In the genomic region with DNA sequence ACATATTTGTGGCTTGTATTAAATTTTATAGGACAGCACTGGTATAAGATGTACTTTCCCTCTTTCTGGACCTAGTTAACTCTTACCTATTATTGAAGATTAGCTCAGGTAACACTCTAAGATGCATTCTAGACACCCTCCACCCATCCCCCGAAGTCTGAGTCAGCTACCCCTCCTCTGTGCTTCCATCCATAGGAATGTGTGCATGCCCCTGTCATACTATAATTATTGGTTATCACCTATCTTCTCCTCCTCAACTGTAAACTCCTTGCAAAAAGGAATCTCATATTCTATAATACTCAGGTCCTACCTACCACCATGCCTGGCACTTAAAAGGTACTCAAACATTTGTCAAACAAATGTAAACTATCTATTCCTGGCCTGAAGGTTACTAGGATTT, we compare ENCODE assay signal across 19 cellular contexts. TPM values are rescaled to one million over a fixed set of nuclear protein-coding genes. Genes with fewer than 3 reads are reported as not detected.
DNase-seq lines count a peak whose midpoint lies in the region; ATAC-seq, FAIRE-seq and TF ChIP-seq lines count a peak whose summit lies in the region.
"Had no signal": no experiment of that assay in that cellular context is flagged by ENCODE, and none has a peak within 500 bp of the region (broad histone marks: within the 10 kb centered on the region; RNA-seq: fewer than 3 reads in every experiment).

No MANE protein-coding gene starts in this region.

- TF ChIP-seq CTCF in IMR-90 (conservative IDR thresholded peaks at IDR 0.05; ENCODE audit: low read depth, low read length) (no peak), bronchial epithelial cell (IDR thresholded peaks at IDR 0.05; ENCODE audit: insufficient read depth, low read length, severe bottlenecking) (no peak), neural crest cell (conservative IDR thresholded peaks at IDR 0.05) (no peak)

- intact Hi-C loops in IMR-90 (cut with micrococcal nuclease): no loop called here

- no peak overlapping the region for H3K18ac ChIP-seq in IMR-90 (ENCODE audit: low read depth, low read length)

- no TSS peak for BruUV-seq in IMR-90 (replicated peaks; lab: Mats Ljungman, UMichigan)

- no peak overlapping the region for H2AK9ac ChIP-seq in IMR-90 (replicated peaks; ENCODE audit: low read depth, low read length, poor library complexity)

- DNase-seq in EL (peak; percentile 21), IMR-90 (no peak), bronchial epithelial cell (ENCODE audit: low read depth) (peak; percentile 39), neural crest cell (ENCODE audit: low read depth, low spot score) (no peak), NCI-H1930 (lab: John Stamatoyannopoulos, UW) (no peak)
- DNase-seq: activated CD4-positive, alpha-beta T cell treated with anti-CD3 and anti-CD28 coated beads, Interleukin-2, amount 50 U/mL, for 4 hours; activated naive CD4-positive, alpha-beta T cell treated with anti-CD3 and anti-CD28 coated beads for 36 hours; NCI-H1694 treated with DMSO at 0.1 percent for 48 hours; NCI-H345; Right ventricle myocardium superior; stimulated activated CD4-positive, alpha-beta T cell treated with anti-CD3 and anti-CD28 coated beads, Interleukin-4, amount 100 ng/mL, for 1 hour; T-helper 1 cell had no signal

- peak overlapping the region; percentile 54 for H3K4me3 Mint-ChIP-seq in neural crest cell
- H3K4me3 Mint-ChIP-seq: activated naive CD4-positive, alpha-beta T cell treated with anti-CD3 and anti-CD28 coated beads for 36 hours had no signal

- H4K5ac ChIP-seq in IMR-90 (ENCODE audit: low read depth, low read length): no peak overlapping the region

- ATAC-seq in IMR-90 (ENCODE audit: low read depth): no peak
- no peak for ATAC-seq in GM19467 (IDR thresholded peaks at IDR 0.05; ENCODE audit: unreplicated experiment)
- ATAC-seq in HG02970 (IDR thresholded peaks at IDR 0.05; ENCODE audit: low FRiP score, unreplicated experiment): no peak

- dilution Hi-C loops in IMR-90 (cut with HindIII; ENCODE audit: low sequenced_read_pairs, unreplicated experiment): no loop called here

- no peaks in the 10 kb centered on the region for H3K36me3 Mint-ChIP-seq in neural crest cell (ENCODE audit: low read depth)

- peaks cover 17 to 73% of the 10 kb centered on the region in 2 experiments for H3K79me1 ChIP-seq in IMR-90 (ENCODE audit: low read depth in 1 of 2, low read length in 2 of 2)

- H4K91ac ChIP-seq in IMR-90 (ENCODE audit: insufficient read depth, low read depth, low read length): no peak overlapping the region

- H3K27me3 ChIP-seq in IMR-90 (ENCODE audit: control insufficient read depth, insufficient read depth, low read length): no peaks in the 10 kb centered on the region
- no peaks in the 10 kb centered on the region for H3K27me3 ChIP-seq in bronchial epithelial cell (ENCODE audit: control insufficient read depth, insufficient read depth, low read length)
- H3K27me3 ChIP-seq: ascending aorta, vagina had no signal

- H3K4me2 ChIP-seq in IMR-90 (ENCODE audit: low read depth, low read length): peak overlapping the region; percentile 32

- H2BK5ac ChIP-seq in IMR-90 (ENCODE audit: low read depth, low read length, poor library complexity, severe bottlenecking): no peak overlapping the region

- no peak overlapping the region for H3K23ac ChIP-seq in IMR-90 (ENCODE audit: low read depth, low read length)

- no peak overlapping the region for H3K4ac ChIP-seq in IMR-90 (ENCODE audit: low read depth, low read length)

- H3K27ac Mint-ChIP-seq in neural crest cell (ENCODE audit: unreplicated experiment): no peak overlapping the region
- H3K27ac Mint-ChIP-seq: activated naive CD4-positive, alpha-beta T cell treated with anti-CD3 and anti-CD28 coated beads for 36 hours had no signal

- H2BK15ac ChIP-seq in IMR-90 (ENCODE audit: low read depth, low read length): no peak overlapping the region

- no peak for FAIRE-seq in bronchial epithelial cell (lab: Jason Lieb, UNC)
- FAIRE-seq: GM12891 had no signal

- H4K20me1 ChIP-seq in IMR-90 (ENCODE audit: insufficient read depth, low read length): peaks cover 61% of the 10 kb centered on the region

- H3K9me3 ChIP-seq in IMR-90 (ENCODE audit: control insufficient read depth, insufficient read depth, low read length): no peaks in the 10 kb centered on the region
- H3K9me3 ChIP-seq: ascending aorta, vagina had no signal

- no peaks in the 10 kb centered on the region for H3K9me3 Mint-ChIP-seq in neural crest cell
- H3K9me3 Mint-ChIP-seq: activated naive CD4-positive, alpha-beta T cell treated with anti-CD3 and anti-CD28 coated beads for 36 hours had no signal

- H3K9ac ChIP-seq in IMR-90 (ENCODE audit: low read depth, low read length): no peak overlapping the region
- H3K9ac ChIP-seq: parathyroid adenoma had no signal

- no peak overlapping the region for H3K14ac ChIP-seq in IMR-90 (replicated peaks; ENCODE audit: low read depth, low read length)

- peaks cover 12% of the 10 kb centered on the region for H3K4me1 ChIP-seq in IMR-90 (ENCODE audit: control insufficient read depth, insufficient read depth, low read length)
- H3K4me1 ChIP-seq: parathyroid adenoma had no signal

- TF ChIP-seq RAD21 in IMR-90 (IDR thresholded peaks at IDR 0.05; ENCODE audit: low read length): no peak

- no CpG with 5 or more reads among the region's 1 CpG for WGBS in IMR-90 (ENCODE audit: extremely low coverage in 2 of 2, insufficient read length in 1 of 2), 2 experiments

- peaks cover 19% of the 10 kb centered on the region for H3K4me1 Mint-ChIP-seq in neural crest cell

- peaks cover 11% of the 10 kb centered on the region for H3K9me1 ChIP-seq in IMR-90 (ENCODE audit: insufficient read depth, low read length)

- H3K36me3 ChIP-seq in IMR-90 (ENCODE audit: control insufficient read depth, insufficient read depth, low read length) (no peaks in the 10 kb centered on the region), bronchial epithelial cell (ENCODE audit: control insufficient read depth, insufficient read depth, low read length) (no peaks in the 10 kb centered on the region)
- H3K36me3 ChIP-seq: ascending aorta, vagina had no signal

- H2BK120ac ChIP-seq in IMR-90 (ENCODE audit: low read depth, low read length): no peak overlapping the region

- H3K27ac ChIP-seq in IMR-90 (ENCODE audit: insufficient read depth, low read length): no peak overlapping the region
- H3K27ac ChIP-seq: ascending aorta, parathyroid adenoma had no signal

- no peak for TF ChIP-seq POLR2A in IMR-90 (IDR thresholded peaks at IDR 0.05; ENCODE audit: low read depth, low read length)

- H2AFZ ChIP-seq in IMR-90 (replicated peaks; ENCODE audit: low read length, poor library complexity): no peak overlapping the region
- H2AFZ ChIP-seq: parathyroid adenoma had no signal

- CTCF ChIA-PET in IMR-90 (lab: Yijun Ruan, JAX): no interaction called here

- no peak overlapping the region for H4K8ac ChIP-seq in IMR-90 (ENCODE audit: low read depth in 2 of 2, low read length in 2 of 2)

- H3K27me3 Mint-ChIP-seq in neural crest cell (ENCODE audit: low read depth): no peaks in the 10 kb centered on the region

- POLR2A ChIA-PET in IMR-90 (lab: Charles Lee; ENCODE audit: unreplicated experiment): no interaction called here

- H2BK20ac ChIP-seq in IMR-90 (ENCODE audit: low read depth, low read length): peak overlapping the region; percentile 30; the same call in 1 of the 2 replicates

- no peak overlapping the region for H3K56ac ChIP-seq in IMR-90 (ENCODE audit: extremely low read depth, insufficient read depth, low read length)

- no peak overlapping the region for H3K4me3 ChIP-seq in IMR-90 (ENCODE audit: insufficient read depth, low read depth, low read length)
- no peak overlapping the region for H3K4me3 ChIP-seq in bronchial epithelial cell (ENCODE audit: low read depth, low read length)
- H3K4me3 ChIP-seq: ascending aorta, coronary artery had no signal

- in situ Hi-C loops in IMR-90 (cut with MboI; ENCODE audit: low sequenced_read_pairs): no loop called here

- H2AK5ac ChIP-seq in IMR-90 (ENCODE audit: low read depth, low read length): no peak overlapping the region

TF ChIP-seq in IMR-90, 13 proteins besides CTCF, POLR2A, EP300 and RAD21:
- TF ChIP-seq CHD1 (IDR thresholded peaks at IDR 0.05; ENCODE audit: low read depth, low read length) (no peak), FOS (IDR thresholded peaks at IDR 0.05; ENCODE audit: low read depth, low read length) (no peak), BHLHE40 (IDR thresholded peaks at IDR 0.05; ENCODE audit: low read depth, low read length) (no peak)
- TF ChIP-seq, protein P1, sequence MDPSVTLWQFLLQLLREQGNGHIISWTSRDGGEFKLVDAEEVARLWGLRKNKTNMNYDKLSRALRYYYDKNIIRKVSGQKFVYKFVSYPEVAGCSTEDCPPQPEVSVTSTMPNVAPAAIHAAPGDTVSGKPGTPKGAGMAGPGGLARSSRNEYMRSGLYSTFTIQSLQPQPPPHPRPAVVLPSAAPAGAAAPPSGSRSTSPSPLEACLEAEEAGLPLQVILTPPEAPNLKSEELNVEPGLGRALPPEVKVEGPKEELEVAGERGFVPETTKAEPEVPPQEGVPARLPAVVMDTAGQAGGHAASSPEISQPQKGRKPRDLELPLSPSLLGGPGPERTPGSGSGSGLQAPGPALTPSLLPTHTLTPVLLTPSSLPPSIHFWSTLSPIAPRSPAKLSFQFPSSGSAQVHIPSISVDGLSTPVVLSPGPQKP (IDR thresholded peaks at IDR 0.05; ENCODE audit: borderline replicate concordance, low read depth, low read length): no peak

RNA-seq across cellular contexts. Expression of a gene that starts 3.0 kb away (rescaled TPM):
- total RNA-seq in IMR-90 (2012; rRNA removed) (43.9 and 49.2 TPM in 2 replicates), bronchial epithelial cell (3.7 and 10.0 TPM in 2 replicates), neural crest cell (26.0 and 26.9 TPM in 2 replicates)
- 21.5 TPM in 2 replicates for polyA plus RNA-seq in IMR-90 (2012; rRNA removed)
- polyA plus RNA-seq in IMR-90 (2012; cell fraction: cytosol; rRNA removed): 9.7 and 11.4 TPM in 2 replicates
- 15.4 and 44.4 TPM in 2 replicates for polyA plus RNA-seq in IMR-90 (2012; cell fraction: nucleus; rRNA removed; ENCODE audit: low replicate concordance)

RNA-seq across cellular contexts. Expression of a gene that starts 3.7 kb away (rescaled TPM):
- total RNA-seq in IMR-90 (2012; rRNA removed) (25.3 and 28.6 TPM in 2 replicates), bronchial epithelial cell (9.7 and 16.0 TPM in 2 replicates), neural crest cell (67.2 and 72.5 TPM in 2 replicates)
- polyA plus RNA-seq in IMR-90 (2012; rRNA removed): 22.0 and 22.3 TPM in 2 replicates
- 7.2 and 10.0 TPM in 2 replicates for polyA plus RNA-seq in IMR-90 (2012; cell fraction: cytosol; rRNA removed)
- 13.0 and 45.0 TPM in 2 replicates for polyA plus RNA-seq in IMR-90 (2012; cell fraction: nucleus; rRNA removed; ENCODE audit: low replicate concordance)

Comparison
In these comparisons a context has a peak if more than half of its experiments do, and no peak if none do; other contexts are left out.
1. DNase-seq: peak in EL (single experiment) and bronchial epithelial cell (single experiment); none in IMR-90 (single experiment), neural crest cell (single experiment) and NCI-H1930 (0 of 2).